Comparison of ENCODE assay signal across 8 cellular contexts in the genomic region with DNA sequence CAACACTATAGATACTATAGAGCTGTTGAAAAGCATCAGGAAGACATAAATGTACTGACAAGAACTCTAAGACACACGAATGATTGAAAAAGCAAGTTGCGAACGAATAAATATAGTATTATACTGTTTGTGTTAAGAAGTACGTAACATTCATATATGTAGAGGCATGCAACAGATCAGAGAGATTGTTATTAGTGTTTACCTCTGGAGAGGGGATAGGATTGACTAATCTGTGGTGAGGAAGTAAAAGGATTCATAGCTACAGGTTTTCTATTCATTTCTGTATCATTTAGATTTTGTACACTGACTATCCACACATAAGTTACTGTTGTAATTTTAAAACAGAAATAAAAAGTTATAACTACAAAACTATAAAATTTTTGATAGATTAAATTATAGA.
"Had no signal": no experiment of that assay in that cellular context is flagged by ENCODE, and none has a peak within 500 bp of the region (broad histone marks: within the 10 kb centered on the region; RNA-seq: fewer than 3 reads in every experiment).

No MANE protein-coding gene starts in this region.

- H3K36me3 Mint-ChIP-seq: IgD-negative memory B cell had no signal

- ATAC-seq: HepG2, K562 had no signal

- H3K4me3 Mint-ChIP-seq: IgD-negative memory B cell had no signal

- H3K27ac ChIP-seq: HL-60 had no signal

- DNase-seq: IMR-90, KBM-7, KG1 had no signal

- FAIRE-seq: HepG2, HTR-8/SVneo, K562 had no signal

- H3K4me3 ChIP-seq: K562 had no signal

- H3K27ac Mint-ChIP-seq: IgD-negative memory B cell had no signal

- H3K4me1 Mint-ChIP-seq: IgD-negative memory B cell had no signal
